10 cellular contexts compared by ENCODE assay signal in genomic region chr15:80251505-80252280, GRCh38. TPM values are rescaled to one million over a fixed set of nuclear protein-coding genes. Genes with fewer than 3 reads are reported as not detected.
DNase-seq lines count a peak whose midpoint lies in the region; ATAC-seq and TF ChIP-seq lines count a peak whose summit lies in the region.
"Had no signal": no experiment of that assay in that cellular context is flagged by ENCODE, and none has a peak within 500 bp of the region (broad histone marks: within the 10 kb centered on the region; RNA-seq: fewer than 3 reads in every experiment).

TSS of gene CTXND1 (minus strand) at chr15:80252213. CDS start at chr15:80201949, 50,264 bp downstream.

- DNase-seq in AG08395 (ENCODE audit: low spot score) (peak; percentile 29), epithelial cell of proximal tubule (ENCODE audit: low read depth) (no peak), foreskin melanocyte (no peak)

- peaks cover 5 to 9% (median 7%) of the 10 kb centered on the region in 3 donors for H3K4me1 Mint-ChIP-seq in IgD-negative memory B cell
- H3K4me1 Mint-ChIP-seq in nephron: peaks cover 5% of the 10 kb centered on the region

- no peaks in the 10 kb centered on the region for H3K36me3 Mint-ChIP-seq in IgD-negative memory B cell
- H3K36me3 Mint-ChIP-seq in nephron (ENCODE audit: low read depth): no peaks in the 10 kb centered on the region

- ATAC-seq in HG02610 (IDR thresholded peaks at IDR 0.05; ENCODE audit: unreplicated experiment) (no peak), HG02571 (IDR thresholded peaks at IDR 0.05; ENCODE audit: unreplicated experiment) (no peak), HG03571 (IDR thresholded peaks at IDR 0.05; ENCODE audit: unreplicated experiment) (no peak)

- peak within 1 kb of the TSS; percentile 32 for H3K4me3 ChIP-seq in epithelial cell of proximal tubule (ENCODE audit: low read depth, low read length)
- H3K4me3 ChIP-seq: ovary had no signal

- no peak within 1 kb of the TSS for H3K27ac Mint-ChIP-seq in IgD-negative memory B cell
- H3K27ac Mint-ChIP-seq in nephron: no peak within 1 kb of the TSS

- H3K4me3 Mint-ChIP-seq in IgD-negative memory B cell: peak within 1 kb of the TSS; percentile 35 to 84 (median 43)
- H3K4me3 Mint-ChIP-seq in nephron: peak within 1 kb of the TSS; percentile 77 to 88 (median 80)

- no peaks in the 10 kb centered on the region for H3K9me3 Mint-ChIP-seq in IgD-negative memory B cell
- H3K9me3 Mint-ChIP-seq in nephron: peaks cover 3% of the 10 kb centered on the region

- H3K27me3 Mint-ChIP-seq in IgD-negative memory B cell (peaks cover 46% of the 10 kb centered on the region), nephron (ENCODE audit: low read depth) (peaks cover 94% of the 10 kb centered on the region)

- no peak for TF ChIP-seq CTCF in epithelial cell of proximal tubule (conservative IDR thresholded peaks at IDR 0.05; ENCODE audit: low read depth, low read length)
- no peak for TF ChIP-seq CTCF in nephron (IDR thresholded peaks at IDR 0.05; ENCODE audit: unreplicated experiment in 3 of 3)

RNA-seq across cellular contexts. Expression of gene CTXND1, which starts in this region (rescaled TPM):
- 0.04 TPM for polyA plus RNA-seq in IgD-negative memory B cell
- not detected in 2 replicates for total RNA-seq in epithelial cell of proximal tubule
- total RNA-seq: HT1080 had no signal
